24 cellular contexts compared by ENCODE assay signal in genomic region chr6:13851803-13852202, GRCh38. TPM values are rescaled to one million over a fixed set of nuclear protein-coding genes. Genes with fewer than 3 reads are reported as not detected.
DNase-seq lines count a peak whose midpoint lies in the region; ATAC-seq, FAIRE-seq and TF ChIP-seq lines count a peak whose summit lies in the region.
"Had no signal": no experiment of that assay in that cellular context is flagged by ENCODE, and none has a peak within 500 bp of the region (broad histone marks: within the 10 kb centered on the region; RNA-seq: fewer than 3 reads in every experiment).

No MANE protein-coding gene starts in this region.

- no peak overlapping the region for H4K12ac ChIP-seq in trophoblast cell (ENCODE audit: low read depth, low read length)

- no peak for TF ChIP-seq CTCF in activated CD8-positive, alpha-beta T cell treated with anti-CD3 and anti-CD28 coated beads for 36 hours (IDR thresholded peaks at IDR 0.05)
- no peak for TF ChIP-seq CTCF in HEK293 (tag by site-specific recombination; IDR thresholded peaks at IDR 0.05)
- no peak for TF ChIP-seq CTCF in K562 (IDR thresholded peaks at IDR 0.05 in 2 of 3, conservative IDR thresholded peaks at IDR 0.05 in 1 of 3; ENCODE audit: insufficient read depth in 2 of 3, low read depth in 1 of 3, low read length in 3 of 3)
- TF ChIP-seq CTCF in type B pancreatic cell (conservative IDR thresholded peaks at IDR 0.05) = no peak
- no peak for TF ChIP-seq CTCF in smooth muscle cell (IDR thresholded peaks at IDR 0.05; ENCODE audit: borderline replicate concordance, insufficient read depth, poor library complexity, severe bottlenecking)

- no peak overlapping the region for H3K4me3 ChIP-seq in HEK293 (ENCODE audit: low read depth, low read length)
- H3K4me3 ChIP-seq in K562 = no peak overlapping the region
- H3K4me3 ChIP-seq in trophoblast cell (ENCODE audit: low read depth, low read length) = no peak overlapping the region
- H3K4me3 ChIP-seq in smooth muscle cell = no peak overlapping the region
- H3K4me3 ChIP-seq: A549; BLaER1 treated with 17β-estradiol and CSF1 and Interleukin-3, amounts not matched to agents 10 nM and 100 nM had no signal

- H3K9me1 ChIP-seq in K562 (ENCODE audit: control insufficient read depth, insufficient read depth, low read length) = no peaks in the 10 kb centered on the region

- WGBS in K562 (ENCODE audit: insufficient coverage, low coverage, missing lambda C conversion rate) = 14% methylated on average over 2 of the region's 2 CpGs
- WGBS in trophoblast cell (ENCODE audit: extremely low coverage, insufficient coverage, insufficient read length) = no CpG with 5 or more reads among the region's 2 CpGs
- 89% methylated on average over 2 of the region's 2 CpGs for WGBS in smooth muscle cell (ENCODE audit: low lambda C conversion rate)

- CTCF ChIA-PET in activated CD8-positive, alpha-beta T cell treated with anti-CD3 and anti-CD28 coated beads, Interleukin-2, amount 10 ng/mL, durations not matched to agents 7 days and 5 days (lab: Charles Lee) = no interaction called here
- CTCF ChIA-PET in activated CD8-positive, alpha-beta T cell treated with anti-CD3 and anti-CD28 coated beads for 36 hours (lab: Charles Lee) = no interaction called here
- CTCF ChIA-PET in HEK293 (lab: Yijun Ruan, JAX) (interaction anchor here (0.6 to 3.4 kb wide), 2 partner anchors 22 to 24 kb away, joined by 4 to 14 read pairs; no protein-coding TSS in a partner anchor), K562 (lab: Yijun Ruan, JAX; ENCODE audit: low intra/inter-chr PET ratio) (no interaction called here)

- no peaks in the 10 kb centered on the region for H3K9me3 Mint-ChIP-seq in activated CD8-positive, alpha-beta T cell treated with anti-CD3 and anti-CD28 coated beads, Interleukin-2, amount 10 ng/mL, durations not matched to agents 7 days and 5 days (ENCODE audit: insufficient read depth)
- no peaks in the 10 kb centered on the region for H3K9me3 Mint-ChIP-seq in activated CD8-positive, alpha-beta T cell treated with anti-CD3 and anti-CD28 coated beads for 36 hours
- H3K9me3 Mint-ChIP-seq in type B pancreatic cell = no peaks in the 10 kb centered on the region
- H3K9me3 Mint-ChIP-seq: CD4-positive, alpha-beta T cell; CD8-positive, alpha-beta T cell had no signal

- peaks cover 2% of the 10 kb centered on the region for H3K79me1 ChIP-seq in trophoblast cell (ENCODE audit: low read length)

- no peak for TF ChIP-seq POLR2A in K562 (conservative IDR thresholded peaks at IDR 0.05)

- peak overlapping the region; percentile 40 for H4K8ac ChIP-seq in trophoblast cell (ENCODE audit: low read depth, low read length)

- peaks cover 9% of the 10 kb centered on the region for H3K27me3 Mint-ChIP-seq in activated CD8-positive, alpha-beta T cell treated with anti-CD3 and anti-CD28 coated beads, Interleukin-2, amount 10 ng/mL, durations not matched to agents 7 days and 5 days (ENCODE audit: low read depth)
- peaks cover 10% of the 10 kb centered on the region for H3K27me3 Mint-ChIP-seq in activated CD8-positive, alpha-beta T cell treated with anti-CD3 and anti-CD28 coated beads for 36 hours
- H3K27me3 Mint-ChIP-seq in type B pancreatic cell = no peaks in the 10 kb centered on the region

- H3K9me3 ChIP-seq in HEK293 (ENCODE audit: control insufficient read depth, insufficient read depth, low read depth, low read length) (no peaks in the 10 kb centered on the region), K562 (replicated peaks; ENCODE audit: control insufficient read depth, insufficient read depth, low read depth, low read length) (0 out of 2 replicates have a peak, but pooled peaks cover 2% of the 10 kb centered on the region), trophoblast cell (ENCODE audit: insufficient read depth, low read depth, low read length) (peaks cover 2% of the 10 kb centered on the region), smooth muscle cell (replicated peaks; ENCODE audit: low read depth) (no peaks in the 10 kb centered on the region)
- H3K9me3 ChIP-seq: A549, Caco-2 had no signal

- H2AFZ ChIP-seq in K562 (ENCODE audit: low read depth, low read length) = no peak overlapping the region
- H2AFZ ChIP-seq in trophoblast cell (ENCODE audit: insufficient read depth, low read length, poor library complexity) = no peak overlapping the region
- no peak overlapping the region for H2AFZ ChIP-seq in smooth muscle cell (ENCODE audit: low read depth)

- H3K18ac ChIP-seq in trophoblast cell (ENCODE audit: low read length) = no peak overlapping the region

- H3K4me1 ChIP-seq in HEK293 (ENCODE audit: control insufficient read depth, insufficient read depth, low read length) (no peaks in the 10 kb centered on the region), K562 (replicated peaks in 1 of 2; ENCODE audit: control insufficient read depth in 2 of 2, insufficient read depth in 2 of 2, low read length in 2 of 2) (peaks cover 0 to 6% of the 10 kb centered on the region in 2 experiments; a peak in 1 of 5 replicates), trophoblast cell (ENCODE audit: control insufficient read depth in 1 of 2, insufficient read depth in 2 of 2, low read length in 2 of 2) (peaks cover 4 to 9% of the 10 kb centered on the region in 2 experiments), smooth muscle cell (ENCODE audit: low read depth) (peaks cover 9% of the 10 kb centered on the region)
- H3K4me1 ChIP-seq: A549 had no signal

- H3K79me2 ChIP-seq in K562 (ENCODE audit: control insufficient read depth, insufficient read depth, low read length) (no peaks in the 10 kb centered on the region), trophoblast cell (ENCODE audit: control insufficient read depth, insufficient read depth, low read length, poor library complexity) (no peaks in the 10 kb centered on the region), smooth muscle cell (ENCODE audit: low read depth) (no peaks in the 10 kb centered on the region)

- H3K27ac ChIP-seq in HEK293 (ENCODE audit: extremely low read depth, low read depth, low read length) = no peak overlapping the region
- H3K27ac ChIP-seq in K562 (ENCODE audit: extremely low read depth, low read depth, low read length) = no peak overlapping the region
- H3K27ac ChIP-seq in trophoblast cell (ENCODE audit: low read depth, low read length) = no peak overlapping the region
- H3K27ac ChIP-seq in smooth muscle cell (ENCODE audit: low read depth) = no peak overlapping the region
- H3K27ac ChIP-seq: 22Rv1; A549; BLaER1 treated with 17β-estradiol and CSF1 and Interleukin-3, amounts not matched to agents 10 nM and 100 nM; C4-2B had no signal

- no peak for TF ChIP-seq RAD21 in K562 (CRISPR knock-in tag; conservative IDR thresholded peaks at IDR 0.05 in 1 of 2, IDR thresholded peaks at IDR 0.05 in 1 of 2)

- no peak overlapping the region for H3K23ac ChIP-seq in trophoblast cell (ENCODE audit: low read length)

- H3K4me1 Mint-ChIP-seq in activated CD8-positive, alpha-beta T cell treated with anti-CD3 and anti-CD28 coated beads, Interleukin-2, amount 10 ng/mL, durations not matched to agents 7 days and 5 days (ENCODE audit: low read depth) = no peaks in the 10 kb centered on the region
- H3K4me1 Mint-ChIP-seq in activated CD8-positive, alpha-beta T cell treated with anti-CD3 and anti-CD28 coated beads for 36 hours (ENCODE audit: low read depth) = no peaks in the 10 kb centered on the region
- H3K4me1 Mint-ChIP-seq in type B pancreatic cell (ENCODE audit: unreplicated experiment) = peaks cover 9% of the 10 kb centered on the region
- H3K4me1 Mint-ChIP-seq: B cell had no signal

- H2BK12ac ChIP-seq in trophoblast cell (ENCODE audit: low read length) = no peak overlapping the region

- no peak overlapping the region for H3K4ac ChIP-seq in trophoblast cell (ENCODE audit: low read depth, low read length)

- H3K9ac ChIP-seq in K562 (ENCODE audit: insufficient read depth in 1 of 2, low read depth in 2 of 2, low read length in 2 of 2) = no peak overlapping the region
- no peak overlapping the region for H3K9ac ChIP-seq in trophoblast cell (ENCODE audit: low read length)
- H3K9ac ChIP-seq in smooth muscle cell (ENCODE audit: low read depth) = no peak overlapping the region
- H3K9ac ChIP-seq: BLaER1 treated with 17β-estradiol and CSF1 and Interleukin-3, amounts not matched to agents 10 nM and 100 nM had no signal

- intact Hi-C loops in activated CD8-positive, alpha-beta T cell treated with anti-CD3 and anti-CD28 coated beads for 36 hours (cut with micrococcal nuclease) = no loop called here
- intact Hi-C loops in K562 (cut with micrococcal nuclease) = no loop called here

- no peak overlapping the region for H3K14ac ChIP-seq in trophoblast cell (ENCODE audit: low read length)

- ATAC-seq in activated CD8-positive, alpha-beta T cell treated with anti-CD3 and anti-CD28 coated beads, Interleukin-2, amount 10 ng/mL, durations not matched to agents 7 days and 5 days = no peak
- no peak for ATAC-seq in activated CD8-positive, alpha-beta T cell treated with anti-CD3 and anti-CD28 coated beads for 36 hours
- ATAC-seq in K562 = no peak
- ATAC-seq: A549; CD8-positive, alpha-beta T cell had no signal

- H3K36me3 ChIP-seq in HEK293 (ENCODE audit: control insufficient read depth in 2 of 2, insufficient read depth in 1 of 2, low read length in 2 of 2) (no peaks in the 10 kb centered on the region), K562 (ENCODE audit: control insufficient read depth, insufficient read depth, low read length) (no peaks in the 10 kb centered on the region), trophoblast cell (ENCODE audit: control insufficient read depth in 1 of 2, insufficient read depth in 2 of 2, low read length in 2 of 2) (no peaks in the 10 kb centered on the region), smooth muscle cell (ENCODE audit: low read depth) (no peaks in the 10 kb centered on the region)
- H3K36me3 ChIP-seq: BLaER1 treated with 17β-estradiol and CSF1 and Interleukin-3, amounts not matched to agents 10 nM and 100 nM had no signal

- no peaks in the 10 kb centered on the region for H4K20me1 ChIP-seq in K562 (replicated peaks; ENCODE audit: control insufficient read depth, insufficient read depth, low read length)
- no peaks in the 10 kb centered on the region for H4K20me1 ChIP-seq in smooth muscle cell (ENCODE audit: low read depth)
- H4K20me1 ChIP-seq: BLaER1 treated with 17β-estradiol and CSF1 and Interleukin-3, amounts not matched to agents 10 nM and 100 nM had no signal

- H2BK5ac ChIP-seq in trophoblast cell (ENCODE audit: low read depth, low read length, poor library complexity) = no peak overlapping the region

- no peak overlapping the region for H3K4me3 Mint-ChIP-seq in activated CD8-positive, alpha-beta T cell treated with anti-CD3 and anti-CD28 coated beads, Interleukin-2, amount 10 ng/mL, durations not matched to agents 7 days and 5 days
- H3K4me3 Mint-ChIP-seq in activated CD8-positive, alpha-beta T cell treated with anti-CD3 and anti-CD28 coated beads for 36 hours = no peak overlapping the region
- H3K4me3 Mint-ChIP-seq in type B pancreatic cell = no peak overlapping the region
- H3K4me3 Mint-ChIP-seq: B cell; CD4-positive, alpha-beta T cell; CD8-positive, alpha-beta T cell had no signal

- BruUV-seq in K562 (replicated peaks; lab: Mats Ljungman, UMichigan) = no TSS peak

- FAIRE-seq in K562 (lab: Jason Lieb, UNC) = no peak
- FAIRE-seq: A549, D721Med, G401.6, GM12891, GM19239 had no signal

- H3K36me3 Mint-ChIP-seq in activated CD8-positive, alpha-beta T cell treated with anti-CD3 and anti-CD28 coated beads, Interleukin-2, amount 10 ng/mL, durations not matched to agents 7 days and 5 days (ENCODE audit: low read depth) = no peaks in the 10 kb centered on the region
- H3K36me3 Mint-ChIP-seq in activated CD8-positive, alpha-beta T cell treated with anti-CD3 and anti-CD28 coated beads for 36 hours (ENCODE audit: low read depth) = no peaks in the 10 kb centered on the region
- H3K36me3 Mint-ChIP-seq in type B pancreatic cell = no peaks in the 10 kb centered on the region
- H3K36me3 Mint-ChIP-seq: CD8-positive, alpha-beta T cell had no signal

- DNase-seq in activated CD8-positive, alpha-beta T cell treated with anti-CD3 and anti-CD28 coated beads, Interleukin-2, amount 10 ng/mL, durations not matched to agents 7 days and 5 days = peak; percentile 6
- DNase-seq in activated CD8-positive, alpha-beta T cell treated with anti-CD3 and anti-CD28 coated beads for 36 hours = no peak
- DNase-seq in K562 (ENCODE audit: extremely low read depth in 1 of 4, low spot score in 3 of 4) (no peak), trophoblast cell (no peak), type B pancreatic cell (ENCODE audit: extremely low spot score, unreplicated experiment) (no peak), middle frontal gyrus (ENCODE audit: extremely low spot score, low spot score) (no peak), smooth muscle cell (lab: John Stamatoyannopoulos, UW; ENCODE audit: unreplicated experiment) (no peak)
- DNase-seq: AML-193; Calu3; CD4-positive, alpha-beta T cell; CD8-positive, alpha-beta T cell; DMS79 treated with DMSO at 0.1 percent for 48 hours; GF-D8 had no signal

- TF ChIP-seq EP300 in K562 (IDR thresholded peaks at IDR 0.05; ENCODE audit: low read length) = no peak

- no peaks in the 10 kb centered on the region for H3F3A ChIP-seq in smooth muscle cell (ENCODE audit: low read depth)

- H3K27ac Mint-ChIP-seq in activated CD8-positive, alpha-beta T cell treated with anti-CD3 and anti-CD28 coated beads, Interleukin-2, amount 10 ng/mL, durations not matched to agents 7 days and 5 days = no peak overlapping the region
- no peak overlapping the region for H3K27ac Mint-ChIP-seq in activated CD8-positive, alpha-beta T cell treated with anti-CD3 and anti-CD28 coated beads for 36 hours
- H3K27ac Mint-ChIP-seq in type B pancreatic cell = no peak overlapping the region
- H3K27ac Mint-ChIP-seq: B cell; CD4-positive, alpha-beta T cell; CD8-positive, alpha-beta T cell had no signal

- no peak overlapping the region for H2BK120ac ChIP-seq in trophoblast cell (ENCODE audit: insufficient read depth, low read length, poor library complexity)

- POLR2A ChIA-PET in activated CD8-positive, alpha-beta T cell treated with anti-CD3 and anti-CD28 coated beads, Interleukin-2, amount 10 ng/mL, durations not matched to agents 7 days and 5 days (lab: Charles Lee) = no interaction called here
- POLR2A ChIA-PET in activated CD8-positive, alpha-beta T cell treated with anti-CD3 and anti-CD28 coated beads for 36 hours (lab: Charles Lee) = no interaction called here
- POLR2A ChIA-PET in HEK293 (lab: Yijun Ruan, JAX) = no interaction called here
- POLR2A ChIA-PET in K562 (lab: Yijun Ruan, JAX) = no interaction called here

- no peak overlapping the region for H3K4me2 ChIP-seq in K562 (ENCODE audit: insufficient read depth, low read length)
- no peak overlapping the region for H3K4me2 ChIP-seq in trophoblast cell (ENCODE audit: low read length)
- H3K4me2 ChIP-seq in smooth muscle cell = no peak overlapping the region
- H3K4me2 ChIP-seq: A549; BLaER1 treated with 17β-estradiol and CSF1 and Interleukin-3, amounts not matched to agents 10 nM and 100 nM had no signal

- no peak overlapping the region for H4K91ac ChIP-seq in trophoblast cell (ENCODE audit: low read depth, low read length)

- in situ Hi-C loops in K562 (cut with MboI) = no loop called here

- H2AK5ac ChIP-seq in trophoblast cell (ENCODE audit: low read length) = no peak overlapping the region

- no peaks in the 10 kb centered on the region for H3K27me3 ChIP-seq in K562 (ENCODE audit: control insufficient read depth in 2 of 2, insufficient read depth in 2 of 2, low read length in 2 of 2)
- no peaks in the 10 kb centered on the region for H3K27me3 ChIP-seq in trophoblast cell (ENCODE audit: insufficient read depth, low read length)
- no peaks in the 10 kb centered on the region for H3K27me3 ChIP-seq in smooth muscle cell (ENCODE audit: low read depth)
- H3K27me3 ChIP-seq: BLaER1 treated with 17β-estradiol and CSF1 and Interleukin-3, amounts not matched to agents 10 nM and 100 nM had no signal

RNA-seq across cellular contexts. Expression of gene MCUR1, which starts 37.4 kb away (rescaled TPM):
- 10 to 100 TPM; 29.7 to 30.3 TPM for total RNA-seq in activated CD8-positive, alpha-beta T cell treated with anti-CD3 and anti-CD28 coated beads, Interleukin-2, amount 10 ng/mL, durations not matched to agents 7 days and 5 days
- total RNA-seq in activated CD8-positive, alpha-beta T cell treated with anti-CD3 and anti-CD28 coated beads for 36 hours = 10 to 100 TPM; 34.8 to 38.0 TPM
- total RNA-seq in K562 (2011; cell fraction: chromatin; rRNA removed; ENCODE audit: low replicate concordance) = 9.3 and 14.6 TPM in 2 replicates
- 7.3 and 8.6 TPM in 2 replicates for total RNA-seq in K562 (2011; cell fraction: nucleolus; rRNA removed)
- total RNA-seq in K562 (2011; cell fraction: nucleoplasm; rRNA removed) = 14.8 and 27.5 TPM in 2 replicates
- total RNA-seq in K562 (2014; rRNA removed) (42.2 and 42.5 TPM in 2 replicates), K562 (2014; rRNA removed; fragmentation: Illumina TruSeq; extraction: Trizol) (46.8 and 52.6 TPM in 2 replicates), K562 (2015; rRNA removed; fragmentation: Illumina TruSeq; extraction: Trizol) (52.9 and 55.5 TPM in 2 replicates), K562 (2021) (60.2 and 62.6 TPM in 2 replicates), type B pancreatic cell (ENCODE audit: low replicate concordance) (25.3 and 31.6 TPM in 2 replicates), smooth muscle cell (11.3 and 12.9 TPM in 2 replicates)
- polyA plus RNA-seq in K562 (2011; rRNA removed) (20.5 and 27.9 TPM in 2 replicates), K562 (2014; fragmentation: Illumina TruSeq; extraction: Trizol) (28.8 and 34.6 TPM in 2 replicates), K562 (2014; fragmentation: Nextera tagmentation; extraction: Ambion mirVana) (1 to 10 TPM; 5.1 to 7.7 TPM), K562 (2014; rRNA removed) (35.4 and 41.4 TPM in 2 replicates), smooth muscle cell (23.4 and 25.5 TPM in 2 replicates)
- 17.9 and 19.6 TPM in 2 replicates for polyA plus RNA-seq in K562 (2011; cell fraction: cytosol; rRNA removed)
- polyA plus RNA-seq in K562 (2011; cell fraction: nucleus; rRNA removed) = 5.9 and 6.6 TPM in 2 replicates
- 27.9 and 32.3 TPM in 2 replicates for polyA plus RNA-seq in K562 (2012)
- 22.3 and 25.4 TPM in 2 replicates for polyA minus RNA-seq in K562 (2011; rRNA and poly(A)+ RNA removed)
- 12.9 and 13.6 TPM in 2 replicates for polyA minus RNA-seq in K562 (2011; cell fraction: cytosol; rRNA and poly(A)+ RNA removed)
- polyA minus RNA-seq in K562 (2011; cell fraction: nucleus; rRNA and poly(A)+ RNA removed) = 5.7 and 7.9 TPM in 2 replicates
- polyA plus RNA-seq in trophoblast cell (2013) = 23.3 and 24.2 TPM in 2 replicates
